9 cellular contexts compared by ENCODE assay signal in the genomic region with DNA sequence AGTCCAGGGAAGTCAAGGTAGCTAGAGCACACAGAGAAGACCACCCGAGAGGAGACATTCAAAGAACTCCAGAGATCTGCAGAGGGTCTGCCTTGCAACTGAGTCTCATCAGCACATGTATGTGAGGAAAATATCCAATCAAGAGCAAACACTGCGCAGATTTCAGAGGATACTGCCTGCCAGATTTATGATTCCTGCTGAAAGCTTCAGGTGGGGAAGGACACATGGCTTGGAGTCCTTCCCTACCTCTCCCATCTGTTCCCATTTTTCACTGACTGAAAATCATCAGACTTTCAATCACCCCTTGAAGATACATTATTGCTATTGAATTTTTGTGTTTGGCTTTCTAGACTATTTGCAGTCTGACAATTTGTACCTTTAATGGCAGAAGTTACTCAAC.
"Had no signal": no experiment of that assay in that cellular context is flagged by ENCODE, and none has a peak within 500 bp of the region (broad histone marks: within the 10 kb centered on the region; RNA-seq: fewer than 3 reads in every experiment).

No MANE protein-coding gene starts in this region.

- ATAC-seq: HCT116, K562 had no signal

- H2AFZ ChIP-seq: GM23248 had no signal

- H3K27ac ChIP-seq: GM23248 had no signal

- H3K36me3 ChIP-seq: HAP-1 had no signal

- H3K9ac ChIP-seq: GM23248 had no signal

- H3K9me3 ChIP-seq: HAP-1 had no signal

- DNase-seq: GM23248, GOT3, H7, HFFc6, IMR-90, KG1 had no signal

- H3K27ac Mint-ChIP-seq: HFFc6 had no signal

- H3K4me3 ChIP-seq: GM23248, HAP-1, K562 had no signal

- H3K4me3 Mint-ChIP-seq: HFFc6 had no signal
